13 cellular contexts compared by ENCODE assay signal in the genomic region with DNA sequence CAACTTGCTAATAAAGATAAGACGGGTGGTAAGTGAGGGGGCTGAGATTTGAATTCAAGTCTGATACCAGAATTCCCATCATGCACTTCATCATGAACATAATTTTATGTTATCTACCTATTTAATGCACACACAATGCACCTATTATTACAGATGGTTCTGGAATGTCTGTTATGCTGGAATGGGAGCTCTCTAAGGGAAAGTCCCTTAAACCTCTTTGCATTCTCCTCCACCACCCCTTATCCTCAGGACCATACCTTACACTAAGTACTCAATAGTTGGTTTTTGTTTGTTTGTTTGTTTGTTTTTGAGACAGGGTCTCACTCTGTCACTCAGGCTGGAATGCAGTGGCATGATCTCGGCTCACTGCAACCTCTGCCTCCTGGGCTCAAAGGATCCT. TPM values are rescaled to one million over a fixed set of nuclear protein-coding genes. Genes with fewer than 3 reads are reported as not detected.
DNase-seq lines count a peak whose midpoint lies in the region; ATAC-seq, FAIRE-seq and TF ChIP-seq lines count a peak whose summit lies in the region.
"Had no signal": no experiment of that assay in that cellular context is flagged by ENCODE, and none has a peak within 500 bp of the region (broad histone marks: within the 10 kb centered on the region; RNA-seq: fewer than 3 reads in every experiment).

No MANE protein-coding gene starts in this region.

- no peak overlapping the region for H3K4me3 ChIP-seq in HUES48 (ENCODE audit: low read depth, low read length)
- no peak overlapping the region for H3K4me3 ChIP-seq in bronchial epithelial cell (ENCODE audit: low read depth, low read length)
- H3K4me3 ChIP-seq: BLaER1 had no signal

- peaks cover 17% of the 10 kb centered on the region for H3K27me3 ChIP-seq in HUES48 (ENCODE audit: control insufficient read depth, insufficient read depth, low read length)
- peaks cover 11% of the 10 kb centered on the region for H3K27me3 ChIP-seq in bronchial epithelial cell (ENCODE audit: control insufficient read depth, insufficient read depth, low read length)

- peak overlapping the region; percentile 24 for H3K27ac ChIP-seq in HUES48 (ENCODE audit: low read depth, low read length)
- H3K27ac ChIP-seq: BLaER1 had no signal

- FAIRE-seq in G401.6 (lab: Jason Lieb, UNC) (peak; percentile 56), bronchial epithelial cell (lab: Jason Lieb, UNC) (no peak)

- H3K36me3 ChIP-seq in HUES48 (ENCODE audit: control insufficient read depth, insufficient read depth, low read length) (no peaks in the 10 kb centered on the region), bronchial epithelial cell (ENCODE audit: control insufficient read depth, insufficient read depth, low read length) (no peaks in the 10 kb centered on the region)
- H3K36me3 ChIP-seq: BLaER1 had no signal

- intact Hi-C loops in Right ventricle myocardium inferior (cut with DNase I) = no loop called here

- ATAC-seq in Right ventricle myocardium inferior = no peak

- H3K9ac ChIP-seq in HUES48 (ENCODE audit: low read depth, low read length) = no peak overlapping the region
- H3K9ac ChIP-seq: BLaER1 had no signal

- TF ChIP-seq CTCF in bronchial epithelial cell (IDR thresholded peaks at IDR 0.05; ENCODE audit: insufficient read depth, low read length, severe bottlenecking) = no peak

- H3K9me3 ChIP-seq in HUES48 (ENCODE audit: control insufficient read depth, insufficient read depth, low read length) = no peaks in the 10 kb centered on the region
- H3K9me3 ChIP-seq: BLaER1, Caco-2 had no signal

- H3K4me1 ChIP-seq in HUES48 (ENCODE audit: control insufficient read depth, insufficient read depth, low read length) = peaks cover 12% of the 10 kb centered on the region
- H3K4me1 ChIP-seq: Caco-2 had no signal

- peak; percentile 15 for DNase-seq in bronchial epithelial cell (ENCODE audit: low read depth)
- DNase-seq in kidney tubule cell (ENCODE audit: low spot score) = peak; percentile 37
- DNase-seq in Right ventricle myocardium inferior (ENCODE audit: missing footprints) = no peak
- no peak for DNase-seq in stimulated activated CD4-positive, alpha-beta T cell treated with anti-CD3 and anti-CD28 coated beads, Interleukin-4, amount 100 ng/mL, for 24 hours
- DNase-seq in HUDEP-2 (lab: John Stamatoyannopoulos, UW; ENCODE audit: unreplicated experiment in 76 of 76) = no peak
- no peak for DNase-seq in NCI-H510A (lab: John Stamatoyannopoulos, UW)
- DNase-seq: 8988T; AML-193; Caco-2; CD8-positive, alpha-beta memory T cell had no signal

RNA-seq across cellular contexts. Expression of a gene that starts 7.0 kb away (rescaled TPM):
- total RNA-seq in bronchial epithelial cell (not detected in 2 replicates), Right ventricle myocardium inferior (6.4 TPM)

RNA-seq across cellular contexts. Expression of a gene that starts 48.4 kb away (rescaled TPM):
- total RNA-seq in bronchial epithelial cell (not detected in 2 replicates), Right ventricle myocardium inferior (not detected)
- total RNA-seq: Caco-2; CD8-positive, alpha-beta memory T cell had no signal

Comparison
In these comparisons a context has a peak if more than half of its experiments do, and no peak if none do; other contexts are left out.
1. DNase-seq: peak in bronchial epithelial cell (single experiment) and kidney tubule cell (single experiment); none in Right ventricle myocardium inferior (single experiment), stimulated activated CD4-positive, alpha-beta T cell treated with anti-CD3 and anti-CD28 coated beads, Interleukin-4, amount 100 ng/mL, for 24 hours (single experiment), HUDEP-2 (0 of 76) and NCI-H510A (single experiment).